14 cellular contexts compared by ENCODE assay signal in the genomic region with DNA sequence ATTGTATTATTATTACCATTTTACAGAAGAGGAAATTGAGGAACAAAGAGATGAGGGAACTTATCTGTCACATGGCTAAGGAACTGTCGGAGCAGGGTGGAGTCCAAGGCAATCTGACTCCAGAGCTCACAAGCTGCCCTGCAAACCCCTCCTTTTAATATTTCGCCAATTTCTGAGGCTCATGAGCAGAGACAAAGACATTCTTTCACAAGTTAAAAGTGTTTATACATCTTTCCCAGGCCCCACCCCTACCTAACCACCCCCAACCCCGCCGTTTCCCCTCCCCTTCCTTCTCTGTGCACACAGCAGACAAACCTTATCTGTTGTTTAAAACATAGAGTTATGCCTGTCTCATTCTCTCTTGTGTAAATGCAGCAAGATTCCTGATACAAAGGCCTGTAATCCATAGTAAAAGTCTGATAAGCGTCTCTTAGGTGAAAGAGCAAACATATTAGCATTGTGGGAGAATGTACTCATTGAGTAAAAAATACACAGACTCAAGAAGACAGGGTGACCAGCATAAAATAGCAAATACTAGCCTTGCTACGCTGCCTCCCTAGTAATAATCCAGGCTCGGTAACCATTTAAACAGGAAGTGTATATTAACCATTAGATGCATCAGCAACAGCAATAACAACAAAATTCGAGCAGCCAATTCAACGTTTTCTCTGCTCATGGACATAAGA. TPM values are rescaled to one million over a fixed set of nuclear protein-coding genes. Genes with fewer than 3 reads are reported as not detected.
DNase-seq lines count a peak whose midpoint lies in the region; ATAC-seq, FAIRE-seq and TF ChIP-seq lines count a peak whose summit lies in the region.
"Had no signal": no experiment of that assay in that cellular context is flagged by ENCODE, and none has a peak within 500 bp of the region (broad histone marks: within the 10 kb centered on the region; RNA-seq: fewer than 3 reads in every experiment).

No MANE protein-coding gene starts in this region.

- H2BK15ac ChIP-seq in mesendoderm (replicated peaks; ENCODE audit: low read depth), result no peak overlapping the region

- no peak for TF ChIP-seq POLR2A in GM12892 (IDR thresholded peaks at IDR 0.05; ENCODE audit: low read depth, low read length)
- TF ChIP-seq POLR2A in Peyer's patch (IDR thresholded peaks at IDR 0.05), result no peak

- H3K4me2 ChIP-seq in mesendoderm (ENCODE audit: low read length) (no peak overlapping the region), SK-N-SH (no peak overlapping the region)

- peaks cover 2% of the 10 kb centered on the region for H3K79me1 ChIP-seq in mesendoderm (ENCODE audit: low read length)

- H3K23ac ChIP-seq in mesendoderm (ENCODE audit: low read length), result no peak overlapping the region

- H3K36me3 ChIP-seq in A673 (ENCODE audit: insufficient read depth, low read length, poor library complexity, severe bottlenecking) (no peaks in the 10 kb centered on the region), mesendoderm (ENCODE audit: control insufficient read depth, insufficient read depth, low read length) (no peaks in the 10 kb centered on the region), SK-N-SH (replicated peaks in 1 of 2; ENCODE audit: control insufficient read depth in 1 of 2, insufficient read depth in 2 of 2, low read length in 1 of 2) (no peaks in the 10 kb centered on the region), Peyer's patch (no peaks in the 10 kb centered on the region)
- H3K36me3 ChIP-seq: thoracic aorta had no signal

- TF ChIP-seq RAD21 in SK-N-SH (IDR thresholded peaks at IDR 0.05; ENCODE audit: low read length), result no peak

- H3K4me1 Mint-ChIP-seq in central memory CD8-positive, alpha-beta T cell, result peaks cover 41% of the 10 kb centered on the region

- H3K27me3 Mint-ChIP-seq in central memory CD8-positive, alpha-beta T cell, result no peaks in the 10 kb centered on the region

- POLR2A ChIA-PET in A673 (lab: Charles Lee; ENCODE audit: low non-redundant PET) (no interaction called here), SK-N-SH (lab: Yijun Ruan, JAX) (no interaction called here)

- intact Hi-C loops in A673 (cut with micrococcal nuclease; ENCODE audit: unreplicated experiment), result no loop called here

- no peaks in the 10 kb centered on the region for H3K9me2 ChIP-seq in SK-N-SH

- no peak for TF ChIP-seq EP300 in SK-N-SH (IDR thresholded peaks at IDR 0.05; ENCODE audit: borderline replicate concordance in 1 of 2, low read depth in 1 of 2, low read length in 1 of 2)

- H3K18ac ChIP-seq in mesendoderm (ENCODE audit: low read length), result peak overlapping the region; percentile 75

- DNase-seq in A673 (ENCODE audit: low spot score), result peak; percentile 7
- peak; percentile 26 for DNase-seq in LoVo (ENCODE audit: low spot score)
- DNase-seq in central memory CD8-positive, alpha-beta T cell (ENCODE audit: low spot score in 2 of 2), result no peak
- no peak for DNase-seq in mesendoderm
- DNase-seq in GM12892 (ENCODE audit: insufficient read length), result no peak
- no peak for DNase-seq in SK-N-SH
- no peak for DNase-seq in Peyer's patch
- no peak for DNase-seq in COLO668 (lab: John Stamatoyannopoulos, UW; ENCODE audit: unreplicated experiment)
- DNase-seq: anterior cingulate cortex, NCI-H774 had no signal

- H4K8ac ChIP-seq in mesendoderm (ENCODE audit: low read depth, low read length), result no peak overlapping the region

- no peak for FAIRE-seq in GM12892 (lab: Jason Lieb, UNC)
- FAIRE-seq: frontal cortex, K562 had no signal

- WGBS in mesendoderm (ENCODE audit: extremely low coverage, insufficient coverage, low lambda C conversion rate), result no CpG with 5 or more reads among the region's 9 CpGs
- 7% methylated on average over 9 of the region's 9 CpGs for whole genome bisulfite sequencing in SK-N-SH (ENCODE audit: low lambda C conversion rate)

- H4K20me1 ChIP-seq in SK-N-SH (ENCODE audit: insufficient read depth), result no peaks in the 10 kb centered on the region

- no peak overlapping the region for H2BK5ac ChIP-seq in mesendoderm (ENCODE audit: low read length)

- H3K27me3 ChIP-seq in A673 (replicated peaks; ENCODE audit: insufficient read depth, low read depth, low read length, poor library complexity), result no peaks in the 10 kb centered on the region
- H3K27me3 ChIP-seq in mesendoderm (ENCODE audit: insufficient read depth, low read length, poor library complexity), result no peaks in the 10 kb centered on the region
- H3K27me3 ChIP-seq in SK-N-SH (ENCODE audit: insufficient read depth), result no peaks in the 10 kb centered on the region
- H3K27me3 ChIP-seq in Peyer's patch, result no peaks in the 10 kb centered on the region

- H2BK120ac ChIP-seq in mesendoderm (ENCODE audit: low read depth, low read length), result no peak overlapping the region

- no peak overlapping the region for H4K5ac ChIP-seq in mesendoderm (ENCODE audit: low read length)

- H3K27ac ChIP-seq in A673 (ENCODE audit: low read depth, low read length, poor library complexity, severe bottlenecking) (peak overlapping the region; percentile 18), mesendoderm (ENCODE audit: low read depth, low read length) (no peak overlapping the region), SK-N-SH (ENCODE audit: low read depth in 2 of 2, low read length in 1 of 2) (no peak overlapping the region), Peyer's patch (peak overlapping the region in 2 of 4 donors; percentile 41)
- H3K27ac ChIP-seq: thoracic aorta had no signal

- no peak overlapping the region for H3K4ac ChIP-seq in mesendoderm (ENCODE audit: low read depth, low read length)

- H3K9me3 Mint-ChIP-seq in central memory CD8-positive, alpha-beta T cell, result no peaks in the 10 kb centered on the region
- H3K9me3 Mint-ChIP-seq: CD14-positive monocyte had no signal

- CTCF ChIA-PET in A673 (lab: Charles Lee) (no interaction called here), SK-N-SH (lab: Yijun Ruan, JAX) (no interaction called here)

- no peaks in the 10 kb centered on the region for H3K9me3 ChIP-seq in A673 (ENCODE audit: low read depth, low read length, poor library complexity, severe bottlenecking)
- H3K9me3 ChIP-seq in SK-N-SH, result no peaks in the 10 kb centered on the region
- H3K9me3 ChIP-seq in Peyer's patch, result no peaks in the 10 kb centered on the region
- H3K9me3 ChIP-seq: thoracic aorta had no signal

- peaks cover 45% of the 10 kb centered on the region for H3K4me1 ChIP-seq in A673 (ENCODE audit: insufficient read depth, low read length, poor library complexity, severe bottlenecking)
- peaks cover 1% of the 10 kb centered on the region for H3K4me1 ChIP-seq in mesendoderm (ENCODE audit: control insufficient read depth, low read depth, low read length)
- no peaks in the 10 kb centered on the region for H3K4me1 ChIP-seq in SK-N-SH (ENCODE audit: control insufficient read depth in 1 of 2, insufficient read depth in 2 of 2, low read depth in 1 of 2, low read length in 1 of 2)
- peaks cover 0 to 40% (median 0%) of the 10 kb centered on the region in 4 donors for H3K4me1 ChIP-seq in Peyer's patch

- no peak overlapping the region for H3K56ac ChIP-seq in mesendoderm (ENCODE audit: low read length)

- H3K4me3 Mint-ChIP-seq in central memory CD8-positive, alpha-beta T cell, result peak overlapping the region; percentile 14
- H3K4me3 Mint-ChIP-seq: CD14-positive monocyte had no signal

- no peaks in the 10 kb centered on the region for H3K79me2 ChIP-seq in mesendoderm (ENCODE audit: control insufficient read depth, insufficient read depth, low read length)
- no peaks in the 10 kb centered on the region for H3K79me2 ChIP-seq in SK-N-SH (ENCODE audit: insufficient read depth)

- no peak for TF ChIP-seq CTCF in A673 (conservative IDR thresholded peaks at IDR 0.05; ENCODE audit: low read depth, low read length)
- no peak for TF ChIP-seq CTCF in SK-N-SH (IDR thresholded peaks at IDR 0.05)
- no peak for TF ChIP-seq CTCF in Peyer's patch (IDR thresholded peaks at IDR 0.05)

- H3K9ac ChIP-seq in mesendoderm (ENCODE audit: low read length) (no peak overlapping the region), SK-N-SH (no peak overlapping the region)

- no peak overlapping the region for H2AFZ ChIP-seq in SK-N-SH (ENCODE audit: low read depth)

- peaks cover 10% of the 10 kb centered on the region for H3K36me3 Mint-ChIP-seq in central memory CD8-positive, alpha-beta T cell (ENCODE audit: insufficient read depth)
- H3K36me3 Mint-ChIP-seq: CD14-positive monocyte had no signal

- no peaks in the 10 kb centered on the region for H3F3A ChIP-seq in SK-N-SH (replicated peaks; ENCODE audit: insufficient read depth)

- no peak overlapping the region for H2AK5ac ChIP-seq in mesendoderm (ENCODE audit: low read length)

- ATAC-seq in central memory CD8-positive, alpha-beta T cell (replicated peaks; ENCODE audit: extremely low read depth, poor library complexity, severe bottlenecking), result peak; percentile 65
- ATAC-seq: K562 had no signal

- H3K4me3 ChIP-seq in A673 (ENCODE audit: low read depth, low read length, poor library complexity, severe bottlenecking) (no peak overlapping the region), mesendoderm (ENCODE audit: low read length) (no peak overlapping the region), SK-N-SH (ENCODE audit: low read depth in 2 of 2, low read length in 1 of 2) (no peak overlapping the region), Peyer's patch (no peak overlapping the region)
- H3K4me3 ChIP-seq: K562, thoracic aorta had no signal

- BruUV-seq in A673 (replicated peaks; lab: Mats Ljungman, UMichigan), result no TSS peak

- peak overlapping the region; percentile 49 for H3K27ac Mint-ChIP-seq in central memory CD8-positive, alpha-beta T cell (ENCODE audit: low read depth)

TF ChIP-seq in SK-N-SH, 30 proteins besides CTCF, POLR2A, EP300 and RAD21 (continues in another document):
- TF ChIP-seq SIN3A (IDR thresholded peaks at IDR 0.05; ENCODE audit: borderline replicate concordance, low read depth, low read length), result no peak
- TF ChIP-seq, protein P1, sequence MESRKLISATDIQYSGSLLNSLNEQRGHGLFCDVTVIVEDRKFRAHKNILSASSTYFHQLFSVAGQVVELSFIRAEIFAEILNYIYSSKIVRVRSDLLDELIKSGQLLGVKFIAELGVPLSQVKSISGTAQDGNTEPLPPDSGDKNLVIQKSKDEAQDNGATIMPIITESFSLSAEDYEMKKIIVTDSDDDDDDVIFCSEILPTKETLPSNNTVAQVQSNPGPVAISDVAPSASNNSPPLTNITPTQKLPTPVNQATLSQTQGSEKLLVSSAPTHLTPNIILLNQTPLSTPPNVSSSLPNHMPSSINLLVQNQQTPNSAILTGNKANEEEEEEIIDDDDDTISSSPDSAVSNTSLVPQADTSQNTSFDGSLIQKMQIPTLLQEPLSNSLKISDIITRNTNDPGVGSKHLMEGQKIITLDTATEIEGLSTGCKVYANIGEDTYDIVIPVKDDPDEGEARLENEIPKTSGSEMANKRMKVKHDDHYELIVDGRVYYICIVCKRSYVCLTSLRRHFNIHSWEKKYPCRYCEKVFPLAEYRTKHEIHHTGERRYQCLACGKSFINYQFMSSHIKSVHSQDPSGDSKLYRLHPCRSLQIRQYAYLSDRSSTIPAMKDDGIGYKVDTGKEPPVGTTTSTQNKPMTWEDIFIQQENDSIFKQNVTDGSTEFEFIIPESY (IDR thresholded peaks at IDR 0.05; ENCODE audit: borderline replicate concordance, low read depth), result no peak

RNA-seq across cellular contexts. Expression of a gene that starts 44.2 kb away (rescaled TPM):
- 34.4 and 39.5 TPM in 2 replicates for total RNA-seq in A673 (2021)
- polyA plus RNA-seq in mesendoderm (2013, experiment 1 of 2), result 14.3 TPM
- 14.8 TPM for polyA plus RNA-seq in mesendoderm (2013, experiment 2 of 2)
- polyA plus RNA-seq in GM12892 (2012; ENCODE audit: missing spikeins), result 0.19 TPM
- polyA plus RNA-seq in SK-N-SH (2012; rRNA removed), result 0.73 and 0.90 TPM in 2 replicates
- polyA plus RNA-seq in SK-N-SH (2012; cell fraction: cytosol; rRNA removed), result 0.62 and 0.76 TPM in 2 replicates
- polyA plus RNA-seq in SK-N-SH (2012; cell fraction: nucleus; rRNA removed), result 1.3 and 1.8 TPM in 2 replicates
- 10 to 100 TPM in 3 of 4 donors, 1 to 10 TPM in 1; 3.5 to 16.5 (median 12.4) TPM for total RNA-seq in Peyer's patch

Comparison
In these comparisons a context has a peak if more than half of its experiments do, and no peak if none do; other contexts are left out.
1. DNase-seq: peak in A673 (single experiment) and LoVo (single experiment); none in central memory CD8-positive, alpha-beta T cell (0 of 2), mesendoderm (single experiment), GM12892 (single experiment), SK-N-SH (single experiment), Peyer's patch (0 of 3) and COLO668 (single experiment).